Comparison of ENCODE assay signal across 13 cellular contexts in genomic region chr7:151839511-151839921, GRCh38. TPM values are rescaled to one million over a fixed set of nuclear protein-coding genes. Genes with fewer than 3 reads are reported as not detected.
A peak's percentile ranks its signal among the peaks of the same experiment; 100 is the strongest.
DNase-seq lines count a peak whose midpoint lies in the region; ATAC-seq lines count a peak whose summit lies in the region.
"Had no signal": no experiment of that assay in that cellular context is flagged by ENCODE, and none has a peak within 500 bp of the region (broad histone marks: within the 10 kb centered on the region; RNA-seq: fewer than 3 reads in every experiment).

No MANE protein-coding gene starts in this region.

- peak overlapping the region; percentile 48 for H3K4me3 ChIP-seq in Karpas-422 (ENCODE audit: low read length)
- H3K4me3 ChIP-seq: upper lobe of right lung had no signal

- H3K4me1 Mint-ChIP-seq in activated naive CD8-positive, alpha-beta T cell treated with anti-CD3 and anti-CD28 coated beads, Interleukin-2, amount 50 U/mL, for 24 hours: peaks cover 29% of the 10 kb centered on the region
- peaks cover 15 to 17% of the 10 kb centered on the region in 2 donors for H3K4me1 Mint-ChIP-seq in natural killer cell treated with Interleukin-12 subunit alpha and Interleukin-12 subunit beta and Interleukin-15 and Interleukin-18, amount 100 ng/mL, for 72 hours (ENCODE audit: low read depth in 2 of 2)

- peak overlapping the region; percentile 67 for H3K4me2 ChIP-seq in Karpas-422 (ENCODE audit: low read depth, low read length, poor library complexity, severe bottlenecking)

- no peaks in the 10 kb centered on the region for H3K27me3 ChIP-seq in Karpas-422 (ENCODE audit: low read length)
- H3K27me3 ChIP-seq: upper lobe of right lung had no signal

- H3K36me3 ChIP-seq in Karpas-422 (ENCODE audit: insufficient read depth, low read length): no peaks in the 10 kb centered on the region
- H3K36me3 ChIP-seq: upper lobe of right lung had no signal

- peaks cover 21% of the 10 kb centered on the region for H3K4me1 ChIP-seq in Karpas-422 (ENCODE audit: low read length)

- H3K27me3 Mint-ChIP-seq in activated naive CD8-positive, alpha-beta T cell treated with anti-CD3 and anti-CD28 coated beads, Interleukin-2, amount 50 U/mL, for 24 hours: no peaks in the 10 kb centered on the region
- no peaks in the 10 kb centered on the region for H3K27me3 Mint-ChIP-seq in natural killer cell treated with Interleukin-12 subunit alpha and Interleukin-12 subunit beta and Interleukin-15 and Interleukin-18, amount 100 ng/mL, for 72 hours

- peak overlapping the region; percentile 17 for H2AFZ ChIP-seq in Karpas-422 (ENCODE audit: low read length)

- peak overlapping the region; percentile 80 for H3K27ac Mint-ChIP-seq in activated naive CD8-positive, alpha-beta T cell treated with anti-CD3 and anti-CD28 coated beads, Interleukin-2, amount 50 U/mL, for 24 hours
- H3K27ac Mint-ChIP-seq in natural killer cell treated with Interleukin-12 subunit alpha and Interleukin-12 subunit beta and Interleukin-15 and Interleukin-18, amount 100 ng/mL, for 72 hours: peak overlapping the region; percentile 80 to 86

- no peaks in the 10 kb centered on the region for H3K79me2 ChIP-seq in Karpas-422 (ENCODE audit: low read length)

- H3K4me3 Mint-ChIP-seq in activated naive CD8-positive, alpha-beta T cell treated with anti-CD3 and anti-CD28 coated beads, Interleukin-2, amount 50 U/mL, for 24 hours: peak overlapping the region; percentile 65
- H3K4me3 Mint-ChIP-seq in natural killer cell treated with Interleukin-12 subunit alpha and Interleukin-12 subunit beta and Interleukin-15 and Interleukin-18, amount 100 ng/mL, for 72 hours: peak overlapping the region; percentile 74

- no peaks in the 10 kb centered on the region for H3K9me2 ChIP-seq in Karpas-422 (replicated peaks; ENCODE audit: insufficient read depth, low read length)

- no peaks in the 10 kb centered on the region for H3K9me3 ChIP-seq in Karpas-422 (ENCODE audit: low read length)
- H3K9me3 ChIP-seq: upper lobe of right lung had no signal

- H3K9ac ChIP-seq in Karpas-422 (ENCODE audit: low read length): peak overlapping the region; percentile 3; the same call in 1 of the 2 replicates

- no peaks in the 10 kb centered on the region for H3K9me3 Mint-ChIP-seq in activated naive CD8-positive, alpha-beta T cell treated with anti-CD3 and anti-CD28 coated beads, Interleukin-2, amount 50 U/mL, for 24 hours
- H3K9me3 Mint-ChIP-seq in natural killer cell treated with Interleukin-12 subunit alpha and Interleukin-12 subunit beta and Interleukin-15 and Interleukin-18, amount 100 ng/mL, for 72 hours: no peaks in the 10 kb centered on the region

- no peaks in the 10 kb centered on the region for H4K20me1 ChIP-seq in Karpas-422 (ENCODE audit: insufficient read depth, low read depth, low read length)

- no peaks in the 10 kb centered on the region for H3K36me3 Mint-ChIP-seq in activated naive CD8-positive, alpha-beta T cell treated with anti-CD3 and anti-CD28 coated beads, Interleukin-2, amount 50 U/mL, for 24 hours (ENCODE audit: low read depth)
- H3K36me3 Mint-ChIP-seq in natural killer cell treated with Interleukin-12 subunit alpha and Interleukin-12 subunit beta and Interleukin-15 and Interleukin-18, amount 100 ng/mL, for 72 hours: no peaks in the 10 kb centered on the region

- DNase-seq in Karpas-422 (peak; percentile 45), NCI-H2107 treated with DMSO at 0.1 percent for 48 hours (lab: John Stamatoyannopoulos, UW; ENCODE audit: unreplicated experiment) (no peak), epidermal melanocyte (ENCODE audit: insufficient read length, low spot score) (no peak), DMS53 treated with DMSO at 0.1 percent for 48 hours (lab: John Stamatoyannopoulos, UW; ENCODE audit: unreplicated experiment) (no peak), NCI-H82 treated with DMSO at 0.1 percent for 48 hours (lab: John Stamatoyannopoulos, UW; ENCODE audit: unreplicated experiment) (no peak)
- DNase-seq in activated naive CD8-positive, alpha-beta T cell treated with anti-CD3 and anti-CD28 coated beads, Interleukin-2, amount 50 U/mL, for 24 hours: no peak
- DNase-seq in natural killer cell treated with Interleukin-12 subunit alpha and Interleukin-12 subunit beta and Interleukin-15 and Interleukin-18, amount 100 ng/mL, for 72 hours (ENCODE audit: low spot score): no peak
- DNase-seq: cortex of kidney, mesenchymal stem cell, NCI-H69, SW 1271, upper lobe of right lung had no signal

- ATAC-seq in GM19467 (IDR thresholded peaks at IDR 0.05; ENCODE audit: unreplicated experiment): peak; percentile 15
- ATAC-seq in activated naive CD8-positive, alpha-beta T cell treated with anti-CD3 and anti-CD28 coated beads, Interleukin-2, amount 50 U/mL, for 24 hours: no peak
- no peak for ATAC-seq in natural killer cell treated with Interleukin-12 subunit alpha and Interleukin-12 subunit beta and Interleukin-15 and Interleukin-18, amount 100 ng/mL, for 72 hours

- no peak overlapping the region for H3K27ac ChIP-seq in Karpas-422 (ENCODE audit: low read length)
- H3K27ac ChIP-seq: upper lobe of right lung had no signal

RNA-seq across cellular contexts. Expression of gene PRKAG2, which starts 37.4 kb away (rescaled TPM):
- total RNA-seq in Karpas-422 (2014; rRNA removed; shearing (Covaris generic); ENCODE audit: low replicate concordance): 4.4 and 6.3 TPM in 2 replicates
- total RNA-seq in natural killer cell treated with Interleukin-12 subunit alpha and Interleukin-12 subunit beta and Interleukin-15 and Interleukin-18, amount 100 ng/mL, for 72 hours: 10 to 100 TPM; 19.9 to 22.6 TPM
